ENCODE assay signal across 25 cellular contexts in genomic region chr10:69953851-69954250, GRCh38.
DNase-seq lines count a peak whose midpoint lies in the region; ATAC-seq and TF ChIP-seq lines count a peak whose summit lies in the region.
"Had no signal": no experiment of that assay in that cellular context is flagged by ENCODE, and none has a peak within 500 bp of the region (broad histone marks: within the 10 kb centered on the region; RNA-seq: fewer than 3 reads in every experiment).

No MANE protein-coding gene starts in this region.

- H3K9me3 Mint-ChIP-seq in natural killer cell treated with Interleukin-12 subunit alpha and Interleukin-12 subunit beta and Interleukin-15 and Interleukin-18, amount 100 ng/mL, for 72 hours = no peaks in the 10 kb centered on the region
- no peaks in the 10 kb centered on the region for H3K9me3 Mint-ChIP-seq in natural killer cell
- H3K9me3 Mint-ChIP-seq: activated T-cell treated with anti-CD3 and anti-CD28 coated beads, Interleukin-2, amount 50 U/mL, for 24 hours; HFFc6 had no signal

- no peaks in the 10 kb centered on the region for H3K36me3 Mint-ChIP-seq in natural killer cell treated with Interleukin-12 subunit alpha and Interleukin-12 subunit beta and Interleukin-15 and Interleukin-18, amount 100 ng/mL, for 72 hours
- no peaks in the 10 kb centered on the region for H3K36me3 Mint-ChIP-seq in natural killer cell

- H3K36me3 ChIP-seq in Peyer's patch (no peaks in the 10 kb centered on the region), left lung (no peaks in the 10 kb centered on the region), PC-3 (ENCODE audit: low read depth, low read length) (peaks cover 33% of the 10 kb centered on the region; the same call in 1 of the 2 replicates)
- H3K36me3 ChIP-seq: adrenal gland, breast epithelium, colonic mucosa, gastroesophageal sphincter had no signal

- no peak overlapping the region for H3K4me3 Mint-ChIP-seq in natural killer cell treated with Interleukin-12 subunit alpha and Interleukin-12 subunit beta and Interleukin-15 and Interleukin-18, amount 100 ng/mL, for 72 hours
- H3K4me3 Mint-ChIP-seq in natural killer cell = no peak overlapping the region
- H3K4me3 Mint-ChIP-seq: activated T-cell treated with anti-CD3 and anti-CD28 coated beads, Interleukin-2, amount 50 U/mL, for 24 hours; HFFc6; nephron progenitor cell had no signal

- no TSS peak for BruUV-seq in PC-3 (replicated peaks; lab: Mats Ljungman, UMichigan)

- no peak for TF ChIP-seq POLR2A in Peyer's patch (IDR thresholded peaks at IDR 0.05)

- H3K9me2 ChIP-seq in PC-3 (replicated peaks; ENCODE audit: low read length) = no peaks in the 10 kb centered on the region

- DNase-seq in natural killer cell treated with Interleukin-12 subunit alpha and Interleukin-12 subunit beta and Interleukin-15 and Interleukin-18, amount 100 ng/mL, for 72 hours (ENCODE audit: low spot score) = peak; percentile 55
- DNase-seq in natural killer cell (no peak), Peyer's patch (peak in 2 of 3 donors; percentile 23 to 42), left lung (no peak), HUDEP-2 (lab: John Stamatoyannopoulos, UW; ENCODE audit: unreplicated experiment in 76 of 76) (no peak), GF-D8 (lab: John Stamatoyannopoulos, UW) (no peak), PC-3 (no peak)
- DNase-seq in activated CD4-positive, alpha-beta T cell treated with anti-CD3 and anti-CD28 coated beads for 1 hour = no peak
- DNase-seq: activated CD4-positive, alpha-beta T cell treated with anti-CD3 and anti-CD28 coated beads for 4 hours; activated T-cell treated with anti-CD3 and anti-CD28 coated beads, Interleukin-2, amount 50 U/mL, for 24 hours; colonic mucosa; HFFc6; IMR-90; left ventricle myocardium superior; midbrain; NCI-H1436 treated with DMSO at 0.1 percent for 48 hours; NCI-H446 treated with DMSO at 0.1 percent for 48 hours; nephron progenitor cell; PC-9; right cardiac atrium; SIG-M5 had no signal

- POLR2A ChIA-PET in PC-3 (lab: Charles Lee; ENCODE audit: unreplicated experiment) = no interaction called here

- H3K4me1 ChIP-seq in Peyer's patch (no peaks in the 10 kb centered on the region), left lung (no peaks in the 10 kb centered on the region), PC-3 (ENCODE audit: insufficient read depth, low read length) (no peaks in the 10 kb centered on the region)
- H3K4me1 ChIP-seq: adrenal gland, breast epithelium, colonic mucosa, gastroesophageal sphincter, parathyroid adenoma had no signal

- CTCF ChIA-PET in PC-3 (lab: Charles Lee) = no interaction called here

- H3K4me3 ChIP-seq in Peyer's patch (no peak overlapping the region), left lung (no peak overlapping the region), PC-3 (ENCODE audit: low read length) (no peak overlapping the region)
- H3K4me3 ChIP-seq: adrenal gland, breast epithelium, colonic mucosa, gastroesophageal sphincter, PC-9 had no signal

- intact Hi-C loops in natural killer cell (cut with micrococcal nuclease) = no loop called here
- intact Hi-C loops in left lung (cut with DNase I) = no loop called here
- intact Hi-C loops in PC-3 (cut with micrococcal nuclease) = no loop called here

- H3K79me2 ChIP-seq in PC-3 (ENCODE audit: low read length) = no peaks in the 10 kb centered on the region
- H3K79me2 ChIP-seq: parathyroid adenoma had no signal

- H3K27me3 Mint-ChIP-seq in natural killer cell treated with Interleukin-12 subunit alpha and Interleukin-12 subunit beta and Interleukin-15 and Interleukin-18, amount 100 ng/mL, for 72 hours = peaks cover 11 to 15% of the 10 kb centered on the region in 2 donors
- no peaks in the 10 kb centered on the region for H3K27me3 Mint-ChIP-seq in natural killer cell (ENCODE audit: low read depth in 2 of 2)

- H2AFZ ChIP-seq in PC-3 (ENCODE audit: low read length) = no peak overlapping the region
- H2AFZ ChIP-seq: parathyroid adenoma, PC-9 had no signal

- peaks cover 0 to 4% of the 10 kb centered on the region in 2 donors for H3K4me1 Mint-ChIP-seq in natural killer cell treated with Interleukin-12 subunit alpha and Interleukin-12 subunit beta and Interleukin-15 and Interleukin-18, amount 100 ng/mL, for 72 hours (ENCODE audit: low read depth in 2 of 2)
- H3K4me1 Mint-ChIP-seq in natural killer cell = peaks cover 0 to 4% of the 10 kb centered on the region in 2 donors

- H3K4me2 ChIP-seq in PC-3 (ENCODE audit: low read length) = no peak overlapping the region
- H3K4me2 ChIP-seq: PC-9 had no signal

- H3K27ac ChIP-seq in Peyer's patch = no peak overlapping the region
- no peak overlapping the region for H3K27ac ChIP-seq in left lung
- H3K27ac ChIP-seq in PC-3 (ENCODE audit: low read length) = no peak overlapping the region
- H3K27ac ChIP-seq: adrenal gland, breast epithelium, colonic mucosa, gastroesophageal sphincter, parathyroid adenoma, PC-9 had no signal

- TF ChIP-seq CTCF in natural killer cell (IDR thresholded peaks at IDR 0.05) (no peak), Peyer's patch (IDR thresholded peaks at IDR 0.05) (no peak), left lung (IDR thresholded peaks at IDR 0.05) (no peak), PC-3 (conservative IDR thresholded peaks at IDR 0.05; ENCODE audit: low read depth, low read length) (no peak)

- no peak overlapping the region for H3K9ac ChIP-seq in PC-3 (ENCODE audit: low read length)
- H3K9ac ChIP-seq: parathyroid adenoma had no signal

- H4K20me1 ChIP-seq in PC-3 (ENCODE audit: low read length) = no peaks in the 10 kb centered on the region

- H3K27me3 ChIP-seq in Peyer's patch (no peaks in the 10 kb centered on the region), left lung (peaks cover 0 to 13% of the 10 kb centered on the region in 2 donors), PC-3 (ENCODE audit: low read length) (no peaks in the 10 kb centered on the region)
- H3K27me3 ChIP-seq: adrenal gland, breast epithelium, colonic mucosa, gastroesophageal sphincter had no signal

- H3K9me3 ChIP-seq in Peyer's patch = no peaks in the 10 kb centered on the region
- H3K9me3 ChIP-seq in left lung = no peaks in the 10 kb centered on the region
- H3K9me3 ChIP-seq in PC-3 (ENCODE audit: low read length) = no peaks in the 10 kb centered on the region
- H3K9me3 ChIP-seq: adrenal gland, breast epithelium, colonic mucosa, gastroesophageal sphincter had no signal

- no peak for ATAC-seq in natural killer cell treated with Interleukin-12 subunit alpha and Interleukin-12 subunit beta and Interleukin-15 and Interleukin-18, amount 100 ng/mL, for 72 hours
- no peak for ATAC-seq in natural killer cell
- ATAC-seq in left lung = peak; percentile 29
- no peak for ATAC-seq in PC-3
- ATAC-seq: gastroesophageal sphincter, left ventricle myocardium superior, right cardiac atrium had no signal

- H3K27ac Mint-ChIP-seq in natural killer cell treated with Interleukin-12 subunit alpha and Interleukin-12 subunit beta and Interleukin-15 and Interleukin-18, amount 100 ng/mL, for 72 hours = no peak overlapping the region
- H3K27ac Mint-ChIP-seq in natural killer cell = no peak overlapping the region
- H3K27ac Mint-ChIP-seq: activated T-cell treated with anti-CD3 and anti-CD28 coated beads, Interleukin-2, amount 50 U/mL, for 24 hours; HFFc6; nephron progenitor cell had no signal

- H3F3A ChIP-seq in PC-3 (ENCODE audit: low read length, unreplicated experiment) = no peaks in the 10 kb centered on the region

Comparison
In these comparisons a context has a peak if more than half of its experiments do, and no peak if none do; other contexts are left out.
1. DNase-seq: peak in natural killer cell treated with Interleukin-12 subunit alpha and Interleukin-12 subunit beta and Interleukin-15 and Interleukin-18, amount 100 ng/mL, for 72 hours (single experiment) and Peyer's patch (2 of 3); none in natural killer cell (single experiment), left lung (0 of 2), activated CD4-positive, alpha-beta T cell treated with anti-CD3 and anti-CD28 coated beads for 1 hour (single experiment), HUDEP-2 (0 of 76), GF-D8 (single experiment) and PC-3 (single experiment).